In the genomic region with DNA sequence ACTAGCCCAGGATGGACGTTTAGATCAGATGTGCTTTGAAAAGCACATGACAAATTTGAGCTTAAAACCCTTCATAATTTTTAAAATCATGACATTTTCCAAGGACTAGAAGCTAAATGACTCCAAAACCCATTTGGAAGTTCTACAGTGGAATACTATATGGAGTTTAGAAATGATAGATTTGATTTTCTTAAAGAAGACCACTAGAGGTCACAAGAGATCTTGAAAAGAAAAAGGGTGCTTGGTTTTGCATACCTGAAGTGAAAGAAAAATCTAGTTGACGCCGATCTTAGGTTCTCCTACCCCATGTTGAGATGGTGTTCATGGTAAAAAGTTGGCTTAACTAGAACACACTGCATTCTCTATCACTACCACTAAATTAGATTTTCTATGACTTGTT, we compare ENCODE assay signal across 8 cellular contexts. TPM values are rescaled to one million over a fixed set of nuclear protein-coding genes. Genes with fewer than 3 reads are reported as not detected.
DNase-seq lines count a peak whose midpoint lies in the region; ATAC-seq and TF ChIP-seq lines count a peak whose summit lies in the region.

No MANE protein-coding gene starts in this region.

- H3K9ac ChIP-seq in smooth muscle cell (ENCODE audit: low read depth), result no peak overlapping the region

- no peaks in the 10 kb centered on the region for H3F3A ChIP-seq in smooth muscle cell (ENCODE audit: low read depth)

- H3K4me1 Mint-ChIP-seq in Caco-2 (ENCODE audit: low read depth, unreplicated experiment) (peaks cover 6% of the 10 kb centered on the region), WTC11 (peaks cover 11% of the 10 kb centered on the region)

- no peaks in the 10 kb centered on the region for H3K79me2 ChIP-seq in smooth muscle cell (ENCODE audit: low read depth)

- H3K36me3 ChIP-seq in Caco-2 (ENCODE audit: control insufficient read depth, insufficient read depth, low read length) (no peaks in the 10 kb centered on the region), cardiac muscle cell (no peaks in the 10 kb centered on the region), smooth muscle cell (ENCODE audit: low read depth) (no peaks in the 10 kb centered on the region)

- H3K27ac ChIP-seq in cardiac muscle cell, result no peak overlapping the region
- H3K27ac ChIP-seq in smooth muscle cell (ENCODE audit: low read depth), result no peak overlapping the region

- H3K4me3 ChIP-seq in Caco-2 (ENCODE audit: low read depth, low read length) (no peak overlapping the region), cardiac muscle cell (no peak overlapping the region), smooth muscle cell (no peak overlapping the region)

- H3K27me3 Mint-ChIP-seq in Caco-2 (ENCODE audit: insufficient read depth, unreplicated experiment) (peaks cover 3% of the 10 kb centered on the region), WTC11 (ENCODE audit: low read depth) (no peaks in the 10 kb centered on the region)

- no peak overlapping the region for H3K27ac Mint-ChIP-seq in Caco-2 (ENCODE audit: unreplicated experiment)
- no peak overlapping the region for H3K27ac Mint-ChIP-seq in WTC11

- H4K20me1 ChIP-seq in smooth muscle cell (ENCODE audit: low read depth), result no peaks in the 10 kb centered on the region

- DNase-seq in Caco-2 (peak in 1 of 2 experiments; percentile 23), NCI-H2196 (lab: John Stamatoyannopoulos, UW; ENCODE audit: unreplicated experiment) (peak; percentile 68), WTC11 (ENCODE audit: low spot score) (no peak), cardiac muscle cell (ENCODE audit: low read depth in 1 of 2, low spot score in 1 of 2) (peak; percentile 54 to 55), smooth muscle cell (lab: John Stamatoyannopoulos, UW; ENCODE audit: unreplicated experiment) (no peak), posterior vena cava (ENCODE audit: low spot score) (no peak), posterior cingulate gyrus (no peak)

- WGBS in smooth muscle cell (ENCODE audit: low lambda C conversion rate), result 4% methylated on average over 3 of the region's 3 CpGs

- intact Hi-C loops in Caco-2 (cut with micrococcal nuclease; ENCODE audit: unreplicated experiment) (loop anchor here (1.0 to 10.0 kb wide), 5 partner anchors 91 to 509 kb away; no protein-coding TSS in a partner anchor), posterior vena cava (cut with DNase I) (loop anchor here (10.0 kb wide), 2 partner anchors 61 to 151 kb away; no protein-coding TSS in a partner anchor), posterior cingulate gyrus (cut with DNase I) (loop anchor here (2.0 to 10.0 kb wide), 3 partner anchors 153 to 511 kb away; no protein-coding TSS in a partner anchor)

- TF ChIP-seq CTCF in Caco-2 (IDR thresholded peaks at IDR 0.05; ENCODE audit: insufficient read depth in 1 of 2, low read depth in 1 of 2, low read length in 1 of 2, severe bottlenecking in 1 of 2, unreplicated experiment in 1 of 2) (peak; percentile 37 to 64), WTC11 (IDR thresholded peaks at IDR 0.05) (peak; percentile 32; the same call in 1 of the 2 replicates), cardiac muscle cell (IDR thresholded peaks at IDR 0.05; ENCODE audit: low read depth, low read length) (peak; percentile 45), smooth muscle cell (IDR thresholded peaks at IDR 0.05; ENCODE audit: borderline replicate concordance, insufficient read depth, poor library complexity, severe bottlenecking) (peak; percentile 56)

- H3K36me3 Mint-ChIP-seq in Caco-2 (ENCODE audit: insufficient read depth, unreplicated experiment) (no peaks in the 10 kb centered on the region), WTC11 (no peaks in the 10 kb centered on the region)

- H3K9me3 ChIP-seq in Caco-2 (no peaks in the 10 kb centered on the region), cardiac muscle cell (ENCODE audit: low read depth) (no peaks in the 10 kb centered on the region), smooth muscle cell (replicated peaks; ENCODE audit: low read depth) (no peaks in the 10 kb centered on the region)

- H3K4me3 Mint-ChIP-seq in Caco-2 (ENCODE audit: unreplicated experiment) (no peak overlapping the region), WTC11 (no peak overlapping the region)

- ATAC-seq in HG02588 (IDR thresholded peaks at IDR 0.05; ENCODE audit: unreplicated experiment) (peak; percentile 77), WTC11 (peak; percentile 68)

- no peaks in the 10 kb centered on the region for H3K4me1 ChIP-seq in Caco-2
- H3K4me1 ChIP-seq in cardiac muscle cell (ENCODE audit: low read depth), result no peaks in the 10 kb centered on the region
- H3K4me1 ChIP-seq in smooth muscle cell (ENCODE audit: low read depth), result no peaks in the 10 kb centered on the region

- POLR2A ChIA-PET in Caco-2 (lab: Charles Lee) (no interaction called here), WTC11 (lab: Charles Lee) (no interaction called here)

- CTCF ChIA-PET in Caco-2 (lab: Charles Lee) (interaction anchor here (0.7 to 1.5 kb wide), 4 partner anchors 13 to 510 kb away, joined by 3 to 7 read pairs (median 4); no protein-coding TSS in a partner anchor), WTC11 (lab: Charles Lee) (interaction anchor here (0.5 to 3.2 kb wide), 3 partner anchors 153 to 510 kb away, joined by 3 to 14 read pairs (median 5); no protein-coding TSS in a partner anchor)

- no peaks in the 10 kb centered on the region for H3K9me3 Mint-ChIP-seq in Caco-2 (ENCODE audit: unreplicated experiment)
- no peaks in the 10 kb centered on the region for H3K9me3 Mint-ChIP-seq in WTC11

- H3K4me2 ChIP-seq in smooth muscle cell, result no peak overlapping the region

- H2AFZ ChIP-seq in smooth muscle cell (ENCODE audit: low read depth), result no peak overlapping the region

- no peaks in the 10 kb centered on the region for H3K27me3 ChIP-seq in Caco-2 (replicated peaks; ENCODE audit: control insufficient read depth, insufficient read depth, low read length)
- peaks cover 20% of the 10 kb centered on the region for H3K27me3 ChIP-seq in cardiac muscle cell
- peaks cover 41% of the 10 kb centered on the region for H3K27me3 ChIP-seq in smooth muscle cell (ENCODE audit: low read depth)

- BruUV-seq in Caco-2 (replicated peaks; lab: Mats Ljungman, UMichigan), result no TSS peak

TF ChIP-seq in WTC11, 78 proteins besides CTCF, POLR2A, EP300 and RAD21 (continues in another document):
- TF ChIP-seq KAT7 (CRISPR knock-in tag; IDR thresholded peaks at IDR 0.05; ENCODE audit: borderline replicate concordance) (no peak), NFE2L1 (CRISPR knock-in tag; IDR thresholded peaks at IDR 0.05) (no peak), CBFB (CRISPR knock-in tag; IDR thresholded peaks at IDR 0.05; ENCODE audit: low read depth) (no peak), NR3C1 (CRISPR knock-in tag; conservative IDR thresholded peaks at IDR 0.05; ENCODE audit: low read depth) (no peak)
- TF ChIP-seq, protein P1, sequence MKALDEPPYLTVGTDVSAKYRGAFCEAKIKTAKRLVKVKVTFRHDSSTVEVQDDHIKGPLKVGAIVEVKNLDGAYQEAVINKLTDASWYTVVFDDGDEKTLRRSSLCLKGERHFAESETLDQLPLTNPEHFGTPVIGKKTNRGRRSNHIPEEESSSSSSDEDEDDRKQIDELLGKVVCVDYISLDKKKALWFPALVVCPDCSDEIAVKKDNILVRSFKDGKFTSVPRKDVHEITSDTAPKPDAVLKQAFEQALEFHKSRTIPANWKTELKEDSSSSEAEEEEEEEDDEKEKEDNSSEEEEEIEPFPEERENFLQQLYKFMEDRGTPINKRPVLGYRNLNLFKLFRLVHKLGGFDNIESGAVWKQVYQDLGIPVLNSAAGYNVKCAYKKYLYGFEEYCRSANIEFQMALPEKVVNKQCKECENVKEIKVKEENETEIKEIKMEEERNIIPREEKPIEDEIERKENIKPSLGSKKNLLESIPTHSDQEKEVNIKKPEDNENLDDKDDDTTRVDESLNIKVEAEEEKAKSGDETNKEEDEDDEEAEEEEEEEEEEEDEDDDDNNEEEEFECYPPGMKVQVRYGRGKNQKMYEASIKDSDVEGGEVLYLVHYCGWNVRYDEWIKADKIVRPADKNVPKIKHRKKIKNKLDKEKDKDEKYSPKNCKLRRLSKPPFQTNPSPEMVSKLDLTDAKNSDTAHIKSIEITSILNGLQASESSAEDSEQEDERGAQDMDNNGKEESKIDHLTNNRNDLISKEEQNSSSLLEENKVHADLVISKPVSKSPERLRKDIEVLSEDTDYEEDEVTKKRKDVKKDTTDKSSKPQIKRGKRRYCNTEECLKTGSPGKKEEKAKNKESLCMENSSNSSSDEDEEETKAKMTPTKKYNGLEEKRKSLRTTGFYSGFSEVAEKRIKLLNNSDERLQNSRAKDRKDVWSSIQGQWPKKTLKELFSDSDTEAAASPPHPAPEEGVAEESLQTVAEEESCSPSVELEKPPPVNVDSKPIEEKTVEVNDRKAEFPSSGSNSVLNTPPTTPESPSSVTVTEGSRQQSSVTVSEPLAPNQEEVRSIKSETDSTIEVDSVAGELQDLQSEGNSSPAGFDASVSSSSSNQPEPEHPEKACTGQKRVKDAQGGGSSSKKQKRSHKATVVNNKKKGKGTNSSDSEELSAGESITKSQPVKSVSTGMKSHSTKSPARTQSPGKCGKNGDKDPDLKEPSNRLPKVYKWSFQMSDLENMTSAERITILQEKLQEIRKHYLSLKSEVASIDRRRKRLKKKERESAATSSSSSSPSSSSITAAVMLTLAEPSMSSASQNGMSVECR (CRISPR knock-in tag; IDR thresholded peaks at IDR 0.05; ENCODE audit: borderline replicate concordance), result no peak
- TF ChIP-seq, protein P2, sequence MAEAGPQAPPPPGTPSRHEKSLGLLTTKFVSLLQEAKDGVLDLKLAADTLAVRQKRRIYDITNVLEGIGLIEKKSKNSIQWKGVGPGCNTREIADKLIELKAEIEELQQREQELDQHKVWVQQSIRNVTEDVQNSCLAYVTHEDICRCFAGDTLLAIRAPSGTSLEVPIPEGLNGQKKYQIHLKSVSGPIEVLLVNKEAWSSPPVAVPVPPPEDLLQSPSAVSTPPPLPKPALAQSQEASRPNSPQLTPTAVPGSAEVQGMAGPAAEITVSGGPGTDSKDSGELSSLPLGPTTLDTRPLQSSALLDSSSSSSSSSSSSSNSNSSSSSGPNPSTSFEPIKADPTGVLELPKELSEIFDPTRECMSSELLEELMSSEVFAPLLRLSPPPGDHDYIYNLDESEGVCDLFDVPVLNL (CRISPR knock-in tag; IDR thresholded peaks at IDR 0.05; ENCODE audit: borderline replicate concordance, low read depth), result no peak

RNA-seq across cellular contexts. Expression of a gene that starts 31.5 kb away (rescaled TPM):
- not detected in 2 replicates for total RNA-seq in Caco-2 (2022)
- 0.18 to 0.61 TPM in 2 of 3 replicates, not detected in the other for total RNA-seq in WTC11 (2021)
- not detected in 2 replicates for total RNA-seq in cardiac muscle cell
- 0.44 TPM in 1 of 2 replicates, not detected in the other for polyA plus RNA-seq in cardiac muscle cell
- 0.72 TPM in 1 of 2 replicates, not detected in the other for total RNA-seq in smooth muscle cell
- not detected in 2 replicates for polyA plus RNA-seq in smooth muscle cell
- 1 to 10 TPM in 1 of 2 donors, not detected in 1; 1.2 TPM for total RNA-seq in posterior vena cava

RNA-seq across cellular contexts. Expression of a gene that starts 31.5 kb away (rescaled TPM):
- total RNA-seq in Caco-2 (2022) (27.0 and 30.6 TPM in 2 replicates), WTC11 (2021) (21.8 to 22.6 TPM (median 22.2 TPM) in 3 replicates), cardiac muscle cell (18.8 and 24.8 TPM in 2 replicates), smooth muscle cell (21.5 and 26.0 TPM in 2 replicates), posterior vena cava (10 to 100 TPM; 14.7 to 15.7 TPM)
- polyA plus RNA-seq in cardiac muscle cell (16.4 and 17.4 TPM in 2 replicates), smooth muscle cell (12.0 and 12.3 TPM in 2 replicates)

Comparison
In these comparisons a context has a peak if more than half of its experiments do, and no peak if none do; other contexts are left out.
1. DNase-seq: peak in NCI-H2196 (single experiment) and cardiac muscle cell (2 of 2); none in WTC11 (single experiment), smooth muscle cell (single experiment), posterior vena cava (single experiment) and posterior cingulate gyrus (0 of 10).
2. Peak in every context shown above with its lines, with median percentiles within 50 percentile points of each other: CTCF ChIP-seq.